9 cellular contexts compared by ENCODE assay signal in genomic region chr1:214332950-214333798, GRCh38. TPM values are rescaled to one million over a fixed set of nuclear protein-coding genes. Genes with fewer than 3 reads are reported as not detected.
A peak's percentile ranks its signal among the peaks of the same experiment; 100 is the strongest.
DNase-seq lines count a peak whose midpoint lies in the region; ATAC-seq and TF ChIP-seq lines count a peak whose summit lies in the region.
"Had no signal": no experiment of that assay in that cellular context is flagged by ENCODE, and none has a peak within 500 bp of the region (broad histone marks: within the 10 kb centered on the region; RNA-seq: fewer than 3 reads in every experiment).

No MANE protein-coding gene starts in this region.

- no peaks in the 10 kb centered on the region for H3K9me2 ChIP-seq in PC-3 (replicated peaks; ENCODE audit: low read length)

- H3K36me3 ChIP-seq in PC-3 (ENCODE audit: low read depth, low read length), result peaks cover 24% of the 10 kb centered on the region; the same call in 1 of the 2 replicates

- H4K20me1 ChIP-seq in PC-3 (ENCODE audit: low read length), result no peaks in the 10 kb centered on the region

- H3K4me3 Mint-ChIP-seq in activated naive CD8-positive, alpha-beta T cell treated with anti-CD3 and anti-CD28 coated beads, Interleukin-2, amount 10 ng/mL, durations not matched to agents 7 days and 5 days, result no peak overlapping the region
- H3K4me3 Mint-ChIP-seq: activated naive CD4-positive, alpha-beta T cell treated with anti-CD3 and anti-CD28 coated beads, Interleukin-2, amount 50 U/mL, for 24 hours had no signal

- WGBS in right cardiac atrium, result 62% methylated on average over 6 of the region's 6 CpGs

- peak overlapping the region; percentile 56 for H3K27ac Mint-ChIP-seq in activated naive CD8-positive, alpha-beta T cell treated with anti-CD3 and anti-CD28 coated beads, Interleukin-2, amount 10 ng/mL, durations not matched to agents 7 days and 5 days
- H3K27ac Mint-ChIP-seq: activated naive CD4-positive, alpha-beta T cell treated with anti-CD3 and anti-CD28 coated beads, Interleukin-2, amount 50 U/mL, for 24 hours had no signal

- no peak overlapping the region for H3K9ac ChIP-seq in PC-3 (ENCODE audit: low read length)

- DNase-seq in DMS 273 (lab: John Stamatoyannopoulos, UW; ENCODE audit: unreplicated experiment) (peak; percentile 68), DMS 273 treated with DMSO at 0.1 percent for 48 hours (lab: John Stamatoyannopoulos, UW) (no peak), PC-3 (peak; percentile 68), right cardiac atrium (peak; percentile 61 to 85 (median 77)), cortex of kidney (lab: John Stamatoyannopoulos, UW) (no peak)
- peak; percentile 51 for DNase-seq in activated naive CD8-positive, alpha-beta T cell treated with anti-CD3 and anti-CD28 coated beads, Interleukin-2, amount 10 ng/mL, durations not matched to agents 7 days and 5 days

- H3K4me3 ChIP-seq in PC-3 (ENCODE audit: low read length), result no peak overlapping the region
- no peak overlapping the region for H3K4me3 ChIP-seq in right cardiac atrium (ENCODE audit: low read length)
- H3K4me3 ChIP-seq in skin epidermis, result no peak overlapping the region

- H3K27me3 Mint-ChIP-seq in activated naive CD8-positive, alpha-beta T cell treated with anti-CD3 and anti-CD28 coated beads, Interleukin-2, amount 10 ng/mL, durations not matched to agents 7 days and 5 days, result no peaks in the 10 kb centered on the region
- H3K27me3 Mint-ChIP-seq: activated naive CD4-positive, alpha-beta T cell treated with anti-CD3 and anti-CD28 coated beads, Interleukin-2, amount 50 U/mL, for 24 hours had no signal

- H3K27me3 ChIP-seq in PC-3 (ENCODE audit: low read length) (no peaks in the 10 kb centered on the region), right cardiac atrium (ENCODE audit: control insufficient read depth, insufficient read depth) (no peaks in the 10 kb centered on the region)

- peak; percentile 98 for TF ChIP-seq CTCF in PC-3 (conservative IDR thresholded peaks at IDR 0.05; ENCODE audit: low read depth, low read length)

- H3K36me3 Mint-ChIP-seq in activated naive CD8-positive, alpha-beta T cell treated with anti-CD3 and anti-CD28 coated beads, Interleukin-2, amount 10 ng/mL, durations not matched to agents 7 days and 5 days, result peaks cover 7% of the 10 kb centered on the region

- H3F3A ChIP-seq in PC-3 (ENCODE audit: low read length, unreplicated experiment), result no peaks in the 10 kb centered on the region

- BruUV-seq in PC-3 (replicated peaks; lab: Mats Ljungman, UMichigan), result no TSS peak

- no peak overlapping the region for H3K4me2 ChIP-seq in PC-3 (ENCODE audit: low read length)

- H3K9me3 ChIP-seq in PC-3 (ENCODE audit: low read length) (no peaks in the 10 kb centered on the region), right cardiac atrium (ENCODE audit: control insufficient read depth, low read length) (no peaks in the 10 kb centered on the region)

- H3K27ac ChIP-seq in PC-3 (ENCODE audit: low read length) (no peak overlapping the region), right cardiac atrium (ENCODE audit: low read length) (no peak overlapping the region), skin epidermis (peak overlapping the region in 11 of 21 experiments; percentile 1 to 75 (median 27))

- H3K4me1 Mint-ChIP-seq in activated naive CD8-positive, alpha-beta T cell treated with anti-CD3 and anti-CD28 coated beads, Interleukin-2, amount 10 ng/mL, durations not matched to agents 7 days and 5 days, result peaks cover 6% of the 10 kb centered on the region
- H3K4me1 Mint-ChIP-seq: activated naive CD4-positive, alpha-beta T cell treated with anti-CD3 and anti-CD28 coated beads, Interleukin-2, amount 50 U/mL, for 24 hours had no signal

- intact Hi-C loops in PC-3 (cut with micrococcal nuclease) (loop anchor here (1.0 to 5.0 kb wide), 5 partner anchors 219 to 1194 kb away; partner anchors contain the start of gene PTPN14), right cardiac atrium (cut with DNase I) (loop anchor here (5.0 to 10.0 kb wide), 2 partner anchors 252 to 254 kb away; no protein-coding TSS in a partner anchor)

- no peak overlapping the region for H2AFZ ChIP-seq in PC-3 (ENCODE audit: low read length)

- CTCF ChIA-PET in PC-3 (lab: Charles Lee), result interaction anchor here (0.6 to 3.3 kb wide), 12 partner anchors 58 to 814 kb away, joined by 3 to 46 read pairs (median 4); partner anchors contain the start of gene CENPF

- POLR2A ChIA-PET in PC-3 (lab: Charles Lee; ENCODE audit: unreplicated experiment), result interaction anchor here (0.6 kb wide), 1 partner anchor 118 kb away, joined by 3 read pairs; no protein-coding TSS in a partner anchor
- POLR2A ChIA-PET in activated naive CD8-positive, alpha-beta T cell treated with anti-CD3 and anti-CD28 coated beads, Interleukin-2, amount 10 ng/mL, durations not matched to agents 7 days and 5 days (lab: Charles Lee), result interaction anchor here (0.9 kb wide), 1 partner anchor 53 kb away, joined by 3 read pairs; the partner anchor contains the start of gene SMYD2

- H3K9me3 Mint-ChIP-seq in activated naive CD8-positive, alpha-beta T cell treated with anti-CD3 and anti-CD28 coated beads, Interleukin-2, amount 10 ng/mL, durations not matched to agents 7 days and 5 days, result no peaks in the 10 kb centered on the region
- H3K9me3 Mint-ChIP-seq: activated naive CD4-positive, alpha-beta T cell treated with anti-CD3 and anti-CD28 coated beads, Interleukin-2, amount 50 U/mL, for 24 hours had no signal

- peaks cover 4% of the 10 kb centered on the region for H3K4me1 ChIP-seq in PC-3 (ENCODE audit: insufficient read depth, low read length)
- H3K4me1 ChIP-seq in right cardiac atrium (ENCODE audit: control insufficient read depth, insufficient read depth, low read length), result peaks cover 5% of the 10 kb centered on the region

- ATAC-seq in HG02884 (IDR thresholded peaks at IDR 0.05; ENCODE audit: unreplicated experiment), result peak; percentile 41
- peak; percentile 41 for ATAC-seq in PC-3
- ATAC-seq in activated naive CD8-positive, alpha-beta T cell treated with anti-CD3 and anti-CD28 coated beads, Interleukin-2, amount 10 ng/mL, durations not matched to agents 7 days and 5 days (ENCODE audit: low read depth), result no peak
- peak; percentile 30 to 42 for ATAC-seq in right cardiac atrium

- H3K79me2 ChIP-seq in PC-3 (ENCODE audit: low read length), result no peaks in the 10 kb centered on the region

RNA-seq across cellular contexts. Expression of gene SMYD2, which starts 52.2 kb away (rescaled TPM):
- 92.6 and 124 TPM in 2 replicates for total RNA-seq in PC-3 (2014; rRNA removed)
- total RNA-seq in activated naive CD8-positive, alpha-beta T cell treated with anti-CD3 and anti-CD28 coated beads, Interleukin-2, amount 10 ng/mL, durations not matched to agents 7 days and 5 days, result 10 to 100 TPM; 38.1 to 41.6 TPM
- 10 to 100 TPM in 3 of 4 donors, 1 to 10 TPM in 1; 8.8 to 26.5 (median 17.6) TPM for total RNA-seq in right cardiac atrium
- polyA plus RNA-seq in right cardiac atrium, result 34.6 TPM

Comparison
In these comparisons a context has a peak if more than half of its experiments do, and no peak if none do; other contexts are left out.
1. DNase-seq: peak in DMS 273 (single experiment), PC-3 (single experiment), activated naive CD8-positive, alpha-beta T cell treated with anti-CD3 and anti-CD28 coated beads, Interleukin-2, amount 10 ng/mL, durations not matched to agents 7 days and 5 days (single experiment) and right cardiac atrium (3 of 3); none in DMS 273 treated with DMSO at 0.1 percent for 48 hours (single experiment) and cortex of kidney (single experiment).
2. H3K27ac ChIP-seq: peak in skin epidermis (11 of 21); none in PC-3 (single experiment) and right cardiac atrium (single experiment).